Comparison of ENCODE assay signal across 8 cellular contexts in genomic region chr5:126801992-126802294, GRCh38. TPM values are rescaled to one million over a fixed set of nuclear protein-coding genes. Genes with fewer than 3 reads are reported as not detected.
A peak's percentile ranks its signal among the peaks of the same experiment; 100 is the strongest.
DNase-seq lines count a peak whose midpoint lies in the region; ATAC-seq and TF ChIP-seq lines count a peak whose summit lies in the region.

No MANE protein-coding gene starts in this region.

- peaks cover 72% of the 10 kb centered on the region for H3K79me2 ChIP-seq in PC-9 (ENCODE audit: low read depth)

- DNase-seq in BE2C (no peak), PC-9 (no peak), fibroblast of villous mesenchyme (ENCODE audit: low read depth) (peak; percentile 75), activated gamma-delta T cell (lab: John Stamatoyannopoulos, UW) (no peak), gastrocnemius medialis (no peak), Right ventricle myocardium superior (no peak)

- no peak overlapping the region for H3K27ac ChIP-seq in PC-9
- H3K27ac ChIP-seq in gastrocnemius medialis: no peak overlapping the region

- peak; percentile 61 for ATAC-seq in GM18907 (IDR thresholded peaks at IDR 0.05; ENCODE audit: unreplicated experiment)
- no peak for ATAC-seq in gastrocnemius medialis
- no peak for ATAC-seq in HG03025 (IDR thresholded peaks at IDR 0.05; ENCODE audit: low FRiP score, unreplicated experiment)
- ATAC-seq in Right ventricle myocardium superior (ENCODE audit: poor library complexity): no peak

- H2AFZ ChIP-seq in PC-9: no peak overlapping the region

- H3K4me1 ChIP-seq in BE2C (no peaks in the 10 kb centered on the region), PC-9 (replicated peaks; ENCODE audit: insufficient read depth) (no peaks in the 10 kb centered on the region), gastrocnemius medialis (no peaks in the 10 kb centered on the region)

- H3F3A ChIP-seq in PC-9 (ENCODE audit: insufficient read depth, low read depth): no peaks in the 10 kb centered on the region

- H3K9me3 ChIP-seq in BE2C: no peaks in the 10 kb centered on the region
- H3K9me3 ChIP-seq in PC-9 (ENCODE audit: insufficient read depth, low read depth): no peaks in the 10 kb centered on the region
- H3K9me3 ChIP-seq in gastrocnemius medialis: no peaks in the 10 kb centered on the region

- intact Hi-C loops in PC-9 (cut with micrococcal nuclease; ENCODE audit: unreplicated experiment): loop anchor here (5.0 to 10.0 kb wide), 2 partner anchors 145 to 257 kb away; no protein-coding TSS in a partner anchor
- intact Hi-C loops in gastrocnemius medialis (cut with DNase I; ENCODE audit: low total_unique reads): no loop called here
- intact Hi-C loops in Right ventricle myocardium superior (cut with DNase I): no loop called here

- no peaks in the 10 kb centered on the region for H3K9me2 ChIP-seq in PC-9 (ENCODE audit: insufficient read depth)

- H3K4me2 ChIP-seq in PC-9: no peak overlapping the region

- H3K4me3 ChIP-seq in BE2C (ENCODE audit: low read depth, low read length): no peak overlapping the region
- H3K4me3 ChIP-seq in PC-9: no peak overlapping the region
- H3K4me3 ChIP-seq in fibroblast of villous mesenchyme (ENCODE audit: low read depth, low read length): no peak overlapping the region
- H3K4me3 ChIP-seq in gastrocnemius medialis: no peak overlapping the region

- in situ Hi-C loops in gastrocnemius medialis (cut with MboI; ENCODE audit: low sequenced_read_pairs in 4 of 4): no loop called here

- POLR2A ChIA-PET in PC-9 (lab: Charles Lee; ENCODE audit: unreplicated experiment): interaction anchor here (0.6 kb wide), 1 partner anchor 463 kb away, joined by 4 read pairs; no protein-coding TSS in a partner anchor

- CTCF ChIA-PET in PC-9 (lab: Charles Lee): interaction anchor here (0.9 kb wide), 1 partner anchor 25 kb away, joined by 11 read pairs; the partner anchor contains the start of gene LMNB1

- H3K27me3 ChIP-seq in BE2C (no peaks in the 10 kb centered on the region), PC-9 (ENCODE audit: insufficient read depth, low read depth) (no peaks in the 10 kb centered on the region), gastrocnemius medialis (no peaks in the 10 kb centered on the region)

- H3K36me3 ChIP-seq in BE2C (peaks cover 37% of the 10 kb centered on the region), PC-9 (ENCODE audit: low read depth) (0 out of 2 replicates have a peak, but pooled peaks cover 6% of the 10 kb centered on the region), gastrocnemius medialis (peaks cover 0 to 7% of the 10 kb centered on the region in 2 donors)

- H4K20me1 ChIP-seq in PC-9 (ENCODE audit: insufficient read depth): no peaks in the 10 kb centered on the region

- no TSS peak for BruUV-seq in PC-9 (replicated peaks; lab: Mats Ljungman, UMichigan)

- peak; percentile 50 for TF ChIP-seq CTCF in BE2C (IDR thresholded peaks at IDR 0.05; ENCODE audit: low read depth, low read length)
- TF ChIP-seq CTCF in PC-9 (conservative IDR thresholded peaks at IDR 0.05): peak; percentile 43
- TF ChIP-seq CTCF in fibroblast of villous mesenchyme (IDR thresholded peaks at IDR 0.05; ENCODE audit: insufficient read depth, low read depth, low read length): peak; percentile 49
- TF ChIP-seq CTCF in gastrocnemius medialis (IDR thresholded peaks at IDR 0.05 in 4 of 5, conservative IDR thresholded peaks at IDR 0.05 in 1 of 5): peak in 1 of 5 experiments; percentile 19

- no peak for TF ChIP-seq POLR2A in gastrocnemius medialis (IDR thresholded peaks at IDR 0.05)

RNA-seq across cellular contexts. Expression of gene LMNB1, which starts 25.0 kb away (rescaled TPM):
- 22.0 TPM for polyA plus RNA-seq in BE2C (2012; ENCODE audit: insufficient read depth, insufficient read length, low read depth)
- 103 and 117 TPM in 2 replicates for total RNA-seq in PC-9 (2021)
- 31.6 and 47.9 TPM in 2 replicates for total RNA-seq in fibroblast of villous mesenchyme
- 1 to 10 TPM in 2 of 4 donors, under 1 TPM in 1, not detected in 1; 0.51 to 4.1 (median 2.4) TPM for total RNA-seq in gastrocnemius medialis
- 2.6 TPM for total RNA-seq in Right ventricle myocardium superior
